ENCODE assay signal across 8 cellular contexts in genomic region chr6:164927288-164928040, GRCh38.
DNase-seq lines count a peak whose midpoint lies in the region; TF ChIP-seq lines count a peak whose summit lies in the region.

No MANE protein-coding gene starts in this region.

- TF ChIP-seq CTCF in GM06990 (IDR thresholded peaks at IDR 0.05; ENCODE audit: insufficient read depth, low read length, poor library complexity, severe bottlenecking) (peak; percentile 99), glutamatergic neuron (IDR thresholded peaks at IDR 0.05; ENCODE audit: partially characterized antibody, unreplicated experiment) (peak; percentile 90), progenitor cell of endocrine pancreas (IDR thresholded peaks at IDR 0.05; ENCODE audit: unreplicated experiment) (peak; percentile 99)

- H3K4me3 Mint-ChIP-seq in activated naive CD4-positive, alpha-beta T cell treated with anti-CD3 and anti-CD28 coated beads, Interleukin-2, amount 10 ng/mL, durations not matched to agents 7 days and 5 days = no peak overlapping the region
- H3K4me3 Mint-ChIP-seq in glutamatergic neuron (ENCODE audit: unreplicated experiment) (no peak overlapping the region), progenitor cell of endocrine pancreas (ENCODE audit: low read depth) (no peak overlapping the region)

- H3K36me3 ChIP-seq in GM06990 (ENCODE audit: control insufficient read depth, insufficient read depth, low read length) = no peaks in the 10 kb centered on the region

- CTCF ChIA-PET in activated naive CD4-positive, alpha-beta T cell treated with anti-CD3 and anti-CD28 coated beads, Interleukin-2, amount 10 ng/mL, durations not matched to agents 7 days and 5 days (lab: Charles Lee) = no interaction called here

- H3K27me3 ChIP-seq in GM06990 (replicated peaks; ENCODE audit: control insufficient read depth, insufficient read depth, low read length) = no peaks in the 10 kb centered on the region

- H3K9me3 Mint-ChIP-seq in activated naive CD4-positive, alpha-beta T cell treated with anti-CD3 and anti-CD28 coated beads, Interleukin-2, amount 10 ng/mL, durations not matched to agents 7 days and 5 days = peaks cover 2% of the 10 kb centered on the region
- no peaks in the 10 kb centered on the region for H3K9me3 Mint-ChIP-seq in glutamatergic neuron (ENCODE audit: unreplicated experiment)
- H3K9me3 Mint-ChIP-seq in progenitor cell of endocrine pancreas (ENCODE audit: low read depth) = peaks cover 2% of the 10 kb centered on the region

- no peak overlapping the region for H3K27ac Mint-ChIP-seq in activated naive CD4-positive, alpha-beta T cell treated with anti-CD3 and anti-CD28 coated beads, Interleukin-2, amount 10 ng/mL, durations not matched to agents 7 days and 5 days
- H3K27ac Mint-ChIP-seq in glutamatergic neuron (ENCODE audit: unreplicated experiment) (no peak overlapping the region), progenitor cell of endocrine pancreas (no peak overlapping the region)

- no peak overlapping the region for H3K4me3 ChIP-seq in GM06990 (replicated peaks; ENCODE audit: low read depth, low read length)

- H3K27me3 Mint-ChIP-seq in activated naive CD4-positive, alpha-beta T cell treated with anti-CD3 and anti-CD28 coated beads, Interleukin-2, amount 10 ng/mL, durations not matched to agents 7 days and 5 days = no peaks in the 10 kb centered on the region
- H3K27me3 Mint-ChIP-seq in glutamatergic neuron (ENCODE audit: unreplicated experiment) (peaks cover 2% of the 10 kb centered on the region), progenitor cell of endocrine pancreas (no peaks in the 10 kb centered on the region)

- DNase-seq in GM06990 (ENCODE audit: extremely low read depth, insufficient read length) (peak; percentile 56), GOT3 (lab: John Stamatoyannopoulos, UW) (peak; percentile 15), Kasumi-1 (lab: John Stamatoyannopoulos, UW) (peak; percentile 25 to 55), SK-N-DZ (ENCODE audit: low spot score) (peak; percentile 70), glutamatergic neuron (peak; percentile 88), progenitor cell of endocrine pancreas (ENCODE audit: low spot score, unreplicated experiment) (peak; percentile 62), NCI-H187 treated with DMSO at 0.1 percent for 48 hours (lab: John Stamatoyannopoulos, UW) (no peak)
- DNase-seq in activated naive CD4-positive, alpha-beta T cell treated with anti-CD3 and anti-CD28 coated beads, Interleukin-2, amount 10 ng/mL, durations not matched to agents 7 days and 5 days = peak; percentile 62

- H3K36me3 Mint-ChIP-seq in activated naive CD4-positive, alpha-beta T cell treated with anti-CD3 and anti-CD28 coated beads, Interleukin-2, amount 10 ng/mL, durations not matched to agents 7 days and 5 days = no peaks in the 10 kb centered on the region
- H3K36me3 Mint-ChIP-seq in glutamatergic neuron (ENCODE audit: unreplicated experiment) (no peaks in the 10 kb centered on the region), progenitor cell of endocrine pancreas (ENCODE audit: insufficient read depth) (no peaks in the 10 kb centered on the region)

- no peaks in the 10 kb centered on the region for H3K4me1 Mint-ChIP-seq in activated naive CD4-positive, alpha-beta T cell treated with anti-CD3 and anti-CD28 coated beads, Interleukin-2, amount 10 ng/mL, durations not matched to agents 7 days and 5 days
- H3K4me1 Mint-ChIP-seq in glutamatergic neuron (ENCODE audit: low read depth, unreplicated experiment) = peaks cover 6% of the 10 kb centered on the region
- H3K4me1 Mint-ChIP-seq in progenitor cell of endocrine pancreas (ENCODE audit: low read depth) = no peaks in the 10 kb centered on the region
